ENCODE assay signal across 18 cellular contexts in the genomic region with DNA sequence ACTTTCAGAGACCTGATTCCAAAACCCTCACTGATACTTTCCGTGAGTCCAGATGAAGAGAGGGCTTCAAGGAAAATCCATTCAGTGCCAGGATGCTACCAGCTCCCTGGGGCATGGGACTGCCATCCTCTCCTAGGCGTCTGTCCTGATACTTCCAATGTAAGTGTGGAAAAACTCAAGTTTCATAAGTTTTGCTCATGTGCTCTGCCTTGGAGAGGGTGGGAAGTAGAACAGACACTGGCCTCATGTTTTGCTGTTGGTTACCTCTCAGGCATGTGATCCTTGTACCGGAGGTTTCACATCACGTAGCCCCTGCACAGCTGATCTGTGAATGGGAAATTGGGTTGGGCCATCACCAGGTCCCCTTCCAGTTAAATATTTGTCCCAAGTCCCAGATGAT.
"Had no signal": no experiment of that assay in that cellular context is flagged by ENCODE, and none has a peak within 500 bp of the region (broad histone marks: within the 10 kb centered on the region; RNA-seq: fewer than 3 reads in every experiment).

No MANE protein-coding gene starts in this region.

- ATAC-seq: foreskin keratinocyte; left ventricle myocardium superior; stimulated activated naive CD8-positive, alpha-beta T cell treated with anti-CD3 and anti-CD28 coated beads, Interleukin-15, amount 100 ng/mL, for 72 hours had no signal

- H3K27ac ChIP-seq: foreskin keratinocyte, right atrium auricular region, suprapubic skin, WERI-Rb-1 had no signal

- H3K9me3 ChIP-seq: prostate gland, right atrium auricular region, suprapubic skin, transverse colon had no signal

- H3K4me3 Mint-ChIP-seq: activated naive CD8-positive, alpha-beta T cell had no signal

- H3K36me3 Mint-ChIP-seq: activated naive CD8-positive, alpha-beta T cell had no signal

- H3K4me3 ChIP-seq: cardiac muscle cell, prostate gland, right atrium auricular region, skin epidermis, suprapubic skin, transverse colon had no signal

- H3K27me3 ChIP-seq: cardiac muscle cell, right atrium auricular region, suprapubic skin, transverse colon had no signal

- H3K27me3 Mint-ChIP-seq: activated naive CD8-positive, alpha-beta T cell had no signal

- H3K4me1 ChIP-seq: foreskin keratinocyte had no signal

- H3K36me3 ChIP-seq: cardiac muscle cell, prostate gland, right atrium auricular region, suprapubic skin, transverse colon, WERI-Rb-1 had no signal

- H3K27ac Mint-ChIP-seq: activated naive CD8-positive, alpha-beta T cell had no signal

- DNase-seq: activated CD4-positive, alpha-beta T cell treated with anti-CD3 and anti-CD28 coated beads, Interleukin-2, amount 50 U/mL, for 4 hours; activated T-cell treated with anti-CD3 and anti-CD28 coated beads for 4 hours; foreskin keratinocyte; hypothalamus; kidney glomerular epithelial cell; left ventricle myocardium superior; stimulated activated CD4-positive, alpha-beta T cell treated with anti-CD3 and anti-CD28 coated beads, Interleukin-15, amount 100 ng/mL, for 24 hours; stimulated activated CD4-positive, alpha-beta T cell treated with anti-CD3 and anti-CD28 coated beads, Interleukin-4, amount 100 ng/mL, for 1 hour; stimulated activated naive CD8-positive, alpha-beta T cell treated with anti-CD3 and anti-CD28 coated beads, Interleukin-15, amount 100 ng/mL, for 72 hours; T-helper 2 cell; transverse colon had no signal
